Comparison of ENCODE assay signal across 1 cellular context in genomic region chr20:16947346-16947943, GRCh38.
A peak's percentile ranks its signal among the peaks of the same experiment; 100 is the strongest.
TF ChIP-seq lines count a peak whose summit lies in the region.

No MANE protein-coding gene starts in this region.

TF ChIP-seq in SK-N-SH, 30 proteins besides CTCF, POLR2A, EP300 and RAD21 (continued from another document):
- TF ChIP-seq, protein P1, sequence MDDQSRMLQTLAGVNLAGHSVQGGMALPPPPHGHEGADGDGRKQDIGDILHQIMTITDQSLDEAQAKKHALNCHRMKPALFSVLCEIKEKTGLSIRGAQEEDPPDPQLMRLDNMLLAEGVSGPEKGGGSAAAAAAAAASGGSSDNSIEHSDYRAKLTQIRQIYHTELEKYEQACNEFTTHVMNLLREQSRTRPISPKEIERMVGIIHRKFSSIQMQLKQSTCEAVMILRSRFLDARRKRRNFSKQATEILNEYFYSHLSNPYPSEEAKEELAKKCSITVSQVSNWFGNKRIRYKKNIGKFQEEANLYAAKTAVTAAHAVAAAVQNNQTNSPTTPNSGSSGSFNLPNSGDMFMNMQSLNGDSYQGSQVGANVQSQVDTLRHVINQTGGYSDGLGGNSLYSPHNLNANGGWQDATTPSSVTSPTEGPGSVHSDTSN (IDR thresholded peaks at IDR 0.05): peak; percentile 52
- TF ChIP-seq, protein P2, sequence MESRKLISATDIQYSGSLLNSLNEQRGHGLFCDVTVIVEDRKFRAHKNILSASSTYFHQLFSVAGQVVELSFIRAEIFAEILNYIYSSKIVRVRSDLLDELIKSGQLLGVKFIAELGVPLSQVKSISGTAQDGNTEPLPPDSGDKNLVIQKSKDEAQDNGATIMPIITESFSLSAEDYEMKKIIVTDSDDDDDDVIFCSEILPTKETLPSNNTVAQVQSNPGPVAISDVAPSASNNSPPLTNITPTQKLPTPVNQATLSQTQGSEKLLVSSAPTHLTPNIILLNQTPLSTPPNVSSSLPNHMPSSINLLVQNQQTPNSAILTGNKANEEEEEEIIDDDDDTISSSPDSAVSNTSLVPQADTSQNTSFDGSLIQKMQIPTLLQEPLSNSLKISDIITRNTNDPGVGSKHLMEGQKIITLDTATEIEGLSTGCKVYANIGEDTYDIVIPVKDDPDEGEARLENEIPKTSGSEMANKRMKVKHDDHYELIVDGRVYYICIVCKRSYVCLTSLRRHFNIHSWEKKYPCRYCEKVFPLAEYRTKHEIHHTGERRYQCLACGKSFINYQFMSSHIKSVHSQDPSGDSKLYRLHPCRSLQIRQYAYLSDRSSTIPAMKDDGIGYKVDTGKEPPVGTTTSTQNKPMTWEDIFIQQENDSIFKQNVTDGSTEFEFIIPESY (IDR thresholded peaks at IDR 0.05; ENCODE audit: borderline replicate concordance, low read depth): no peak
- TF ChIP-seq TAF1 (IDR thresholded peaks at IDR 0.05; ENCODE audit: borderline replicate concordance, low read depth, low read length): no peak
